ENCODE assay signal across 1 cellular context in the genomic region with DNA sequence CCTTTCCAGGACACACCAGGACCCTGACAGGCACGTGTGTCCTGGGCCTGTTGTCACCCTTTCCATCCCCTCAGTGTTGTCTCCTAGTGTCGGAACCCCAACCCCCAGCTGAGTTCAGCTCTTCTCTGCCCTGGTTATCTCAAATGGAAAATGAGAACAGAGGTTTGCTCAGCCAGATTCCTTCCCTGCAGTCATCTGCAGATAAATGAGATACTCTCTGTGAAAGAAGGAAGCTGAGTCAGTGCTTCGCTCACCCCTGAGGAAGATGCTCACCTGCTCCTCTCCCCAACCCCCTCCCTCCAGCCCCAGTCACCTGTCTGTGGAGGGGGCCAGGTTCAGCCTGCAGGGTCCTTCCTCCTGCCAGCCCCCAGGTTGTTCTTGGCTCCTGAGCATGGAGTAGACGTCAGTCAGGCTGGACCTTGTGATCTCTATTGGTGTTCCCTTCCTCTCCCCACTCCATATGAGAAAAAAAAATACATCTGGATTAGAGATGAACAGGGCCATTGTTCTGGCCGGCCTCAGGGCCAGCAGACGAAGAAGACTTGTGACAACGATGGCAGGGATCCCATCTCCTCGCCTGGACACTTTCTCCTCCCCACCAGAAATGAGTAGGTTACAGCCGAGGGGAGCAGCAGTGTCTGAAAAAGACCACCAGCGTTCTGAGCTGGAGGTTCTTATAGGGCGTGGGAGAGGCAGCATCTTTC.
TF ChIP-seq lines count a peak whose summit lies in the region.

No MANE protein-coding gene starts in this region.

TF ChIP-seq in GM12878, 131 proteins besides CTCF, POLR2A, EP300 and RAD21 (continued from another document):
- no peak for TF ChIP-seq RAD51 (IDR thresholded peaks at IDR 0.05)
- no peak for TF ChIP-seq POLR2AphosphoS2 (IDR thresholded peaks at IDR 0.05; ENCODE audit: low read depth, low read length)
- TF ChIP-seq IRF4 (IDR thresholded peaks at IDR 0.05; ENCODE audit: low read depth, low read length), result no peak
- TF ChIP-seq ZNF207 (IDR thresholded peaks at IDR 0.05; ENCODE audit: borderline replicate concordance), result no peak
- TF ChIP-seq, protein P1, sequence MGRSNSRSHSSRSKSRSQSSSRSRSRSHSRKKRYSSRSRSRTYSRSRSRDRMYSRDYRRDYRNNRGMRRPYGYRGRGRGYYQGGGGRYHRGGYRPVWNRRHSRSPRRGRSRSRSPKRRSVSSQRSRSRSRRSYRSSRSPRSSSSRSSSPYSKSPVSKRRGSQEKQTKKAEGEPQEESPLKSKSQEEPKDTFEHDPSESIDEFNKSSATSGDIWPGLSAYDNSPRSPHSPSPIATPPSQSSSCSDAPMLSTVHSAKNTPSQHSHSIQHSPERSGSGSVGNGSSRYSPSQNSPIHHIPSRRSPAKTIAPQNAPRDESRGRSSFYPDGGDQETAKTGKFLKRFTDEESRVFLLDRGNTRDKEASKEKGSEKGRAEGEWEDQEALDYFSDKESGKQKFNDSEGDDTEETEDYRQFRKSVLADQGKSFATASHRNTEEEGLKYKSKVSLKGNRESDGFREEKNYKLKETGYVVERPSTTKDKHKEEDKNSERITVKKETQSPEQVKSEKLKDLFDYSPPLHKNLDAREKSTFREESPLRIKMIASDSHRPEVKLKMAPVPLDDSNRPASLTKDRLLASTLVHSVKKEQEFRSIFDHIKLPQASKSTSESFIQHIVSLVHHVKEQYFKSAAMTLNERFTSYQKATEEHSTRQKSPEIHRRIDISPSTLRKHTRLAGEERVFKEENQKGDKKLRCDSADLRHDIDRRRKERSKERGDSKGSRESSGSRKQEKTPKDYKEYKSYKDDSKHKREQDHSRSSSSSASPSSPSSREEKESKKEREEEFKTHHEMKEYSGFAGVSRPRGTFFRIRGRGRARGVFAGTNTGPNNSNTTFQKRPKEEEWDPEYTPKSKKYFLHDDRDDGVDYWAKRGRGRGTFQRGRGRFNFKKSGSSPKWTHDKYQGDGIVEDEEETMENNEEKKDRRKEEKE (IDR thresholded peaks at IDR 0.05), result no peak
- TF ChIP-seq, protein P2, sequence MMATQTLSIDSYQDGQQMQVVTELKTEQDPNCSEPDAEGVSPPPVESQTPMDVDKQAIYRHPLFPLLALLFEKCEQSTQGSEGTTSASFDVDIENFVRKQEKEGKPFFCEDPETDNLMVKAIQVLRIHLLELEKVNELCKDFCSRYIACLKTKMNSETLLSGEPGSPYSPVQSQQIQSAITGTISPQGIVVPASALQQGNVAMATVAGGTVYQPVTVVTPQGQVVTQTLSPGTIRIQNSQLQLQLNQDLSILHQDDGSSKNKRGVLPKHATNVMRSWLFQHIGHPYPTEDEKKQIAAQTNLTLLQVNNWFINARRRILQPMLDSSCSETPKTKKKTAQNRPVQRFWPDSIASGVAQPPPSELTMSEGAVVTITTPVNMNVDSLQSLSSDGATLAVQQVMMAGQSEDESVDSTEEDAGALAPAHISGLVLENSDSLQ (IDR thresholded peaks at IDR 0.05), result no peak
- TF ChIP-seq BHLHE40 (IDR thresholded peaks at IDR 0.05; ENCODE audit: borderline replicate concordance in 1 of 2, low read depth in 2 of 2, low read length in 1 of 2), result no peak
- no peak for TF ChIP-seq POU2F2 (IDR thresholded peaks at IDR 0.05; ENCODE audit: borderline replicate concordance, low read depth, low read length)
- no peak for TF ChIP-seq CBX3 (IDR thresholded peaks at IDR 0.05; ENCODE audit: borderline replicate concordance, low read depth)
- no peak for TF ChIP-seq BMI1 (IDR thresholded peaks at IDR 0.05; ENCODE audit: borderline replicate concordance)
- TF ChIP-seq JUNB (IDR thresholded peaks at IDR 0.05), result no peak
- TF ChIP-seq, protein P3, sequence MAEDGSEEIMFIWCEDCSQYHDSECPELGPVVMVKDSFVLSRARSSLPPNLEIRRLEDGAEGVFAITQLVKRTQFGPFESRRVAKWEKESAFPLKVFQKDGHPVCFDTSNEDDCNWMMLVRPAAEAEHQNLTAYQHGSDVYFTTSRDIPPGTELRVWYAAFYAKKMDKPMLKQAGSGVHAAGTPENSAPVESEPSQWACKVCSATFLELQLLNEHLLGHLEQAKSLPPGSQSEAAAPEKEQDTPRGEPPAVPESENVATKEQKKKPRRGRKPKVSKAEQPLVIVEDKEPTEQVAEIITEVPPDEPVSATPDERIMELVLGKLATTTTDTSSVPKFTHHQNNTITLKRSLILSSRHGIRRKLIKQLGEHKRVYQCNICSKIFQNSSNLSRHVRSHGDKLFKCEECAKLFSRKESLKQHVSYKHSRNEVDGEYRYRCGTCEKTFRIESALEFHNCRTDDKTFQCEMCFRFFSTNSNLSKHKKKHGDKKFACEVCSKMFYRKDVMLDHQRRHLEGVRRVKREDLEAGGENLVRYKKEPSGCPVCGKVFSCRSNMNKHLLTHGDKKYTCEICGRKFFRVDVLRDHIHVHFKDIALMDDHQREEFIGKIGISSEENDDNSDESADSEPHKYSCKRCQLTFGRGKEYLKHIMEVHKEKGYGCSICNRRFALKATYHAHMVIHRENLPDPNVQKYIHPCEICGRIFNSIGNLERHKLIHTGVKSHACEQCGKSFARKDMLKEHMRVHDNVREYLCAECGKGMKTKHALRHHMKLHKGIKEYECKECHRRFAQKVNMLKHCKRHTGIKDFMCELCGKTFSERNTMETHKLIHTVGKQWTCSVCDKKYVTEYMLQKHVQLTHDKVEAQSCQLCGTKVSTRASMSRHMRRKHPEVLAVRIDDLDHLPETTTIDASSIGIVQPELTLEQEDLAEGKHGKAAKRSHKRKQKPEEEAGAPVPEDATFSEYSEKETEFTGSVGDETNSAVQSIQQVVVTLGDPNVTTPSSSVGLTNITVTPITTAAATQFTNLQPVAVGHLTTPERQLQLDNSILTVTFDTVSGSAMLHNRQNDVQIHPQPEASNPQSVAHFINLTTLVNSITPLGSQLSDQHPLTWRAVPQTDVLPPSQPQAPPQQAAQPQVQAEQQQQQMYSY (CRISPR knock-in tag; IDR thresholded peaks at IDR 0.05), result no peak
- no peak for TF ChIP-seq NFXL1 (IDR thresholded peaks at IDR 0.05; ENCODE audit: borderline replicate concordance)
- TF ChIP-seq ZBED1 (IDR thresholded peaks at IDR 0.05; ENCODE audit: borderline replicate concordance), result no peak
- no peak for TF ChIP-seq TCF12 (IDR thresholded peaks at IDR 0.05; ENCODE audit: low read depth, low read length)
- TF ChIP-seq SREBF1 (IDR thresholded peaks at IDR 0.05; ENCODE audit: low read length), result no peak
- TF ChIP-seq TCF3 (IDR thresholded peaks at IDR 0.05; ENCODE audit: borderline replicate concordance, insufficient read depth, low read depth, low read length), result no peak
- no peak for TF ChIP-seq WRNIP1 (IDR thresholded peaks at IDR 0.05; ENCODE audit: borderline replicate concordance, low read depth, low read length)
- TF ChIP-seq ZNF24 (IDR thresholded peaks at IDR 0.05), result no peak
